Comparison of ENCODE assay signal across 19 cellular contexts in the genomic region with DNA sequence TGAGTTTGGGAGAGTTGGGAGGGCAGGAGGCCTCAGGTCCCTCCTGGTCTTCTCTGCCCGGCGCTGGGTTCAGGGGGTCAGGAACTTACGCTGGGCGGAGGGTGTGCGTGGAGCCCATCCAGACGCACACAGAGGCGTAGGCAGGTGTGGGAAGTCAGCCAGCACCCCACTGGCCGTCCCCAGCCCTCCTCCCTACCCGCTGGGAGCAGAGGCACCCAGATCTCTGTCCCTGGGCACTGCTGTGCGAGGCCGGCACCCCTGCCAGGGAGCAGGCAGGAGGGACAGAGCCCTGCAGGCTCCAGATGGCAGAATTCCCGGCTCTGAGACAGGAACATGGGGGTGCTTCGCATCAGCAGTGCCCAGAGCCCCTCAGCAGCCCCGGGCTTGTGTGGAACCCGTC. TPM values are rescaled to one million over a fixed set of nuclear protein-coding genes. Genes with fewer than 3 reads are reported as not detected.
DNase-seq lines count a peak whose midpoint lies in the region; ATAC-seq and TF ChIP-seq lines count a peak whose summit lies in the region.
"Had no signal": no experiment of that assay in that cellular context is flagged by ENCODE, and none has a peak within 500 bp of the region (broad histone marks: within the 10 kb centered on the region; RNA-seq: fewer than 3 reads in every experiment).

No MANE protein-coding gene starts in this region.

- peaks cover 3% of the 10 kb centered on the region; the same call in 1 of the 2 replicates for H3K4me1 Mint-ChIP-seq in WTC11

- DNase-seq in DMS 273 (lab: John Stamatoyannopoulos, UW; ENCODE audit: unreplicated experiment) (peak; percentile 56), DMS 273 treated with DMSO at 0.1 percent for 48 hours (lab: John Stamatoyannopoulos, UW) (no peak), WTC11 (ENCODE audit: low spot score) (no peak), T1000 (lab: John Stamatoyannopoulos, UW) (no peak), iPS-NIHi11 (ENCODE audit: low spot score) (no peak), NCI-H82 treated with DMSO at 0.1 percent for 48 hours (lab: John Stamatoyannopoulos, UW; ENCODE audit: unreplicated experiment) (no peak)
- DNase-seq: BE2C, GF-D8, GOT3, KG1, NCI-H1417 treated with DMSO at 0.1 percent for 48 hours, NCI-H1930, PC-9 had no signal

- CTCF ChIA-PET in WTC11 (lab: Charles Lee), result interaction anchor here (1.1 to 2.1 kb wide), 6 partner anchors 10 to 136 kb away, joined by 3 to 16 read pairs (median 7); no protein-coding TSS in a partner anchor

- H3K27ac Mint-ChIP-seq in WTC11, result no peak overlapping the region

- no peaks in the 10 kb centered on the region for H3K9me3 Mint-ChIP-seq in WTC11

- no peaks in the 10 kb centered on the region for H3K36me3 Mint-ChIP-seq in WTC11

- no peak for TF ChIP-seq CTCF in WTC11 (IDR thresholded peaks at IDR 0.05)

- H3K4me3 ChIP-seq in iPS-20b (ENCODE audit: low read length) (peak overlapping the region; percentile 68; the same call in 1 of the 2 replicates), thymus (ENCODE audit: low read length) (no peak overlapping the region)
- H3K4me3 ChIP-seq: PC-9 had no signal

- WGBS in thymus, result 97% methylated on average over 15 of the region's 15 CpGs

- H3K9me3 ChIP-seq in iPS-20b (ENCODE audit: insufficient read depth, low read depth, low read length) (no peaks in the 10 kb centered on the region), thymus (ENCODE audit: control insufficient read depth) (no peaks in the 10 kb centered on the region)
- H3K9me3 ChIP-seq: BE2C had no signal

- POLR2A ChIA-PET in WTC11 (lab: Charles Lee), result interaction anchor here (0.6 to 1.4 kb wide), 2 partner anchors 9 to 10 kb away, joined by 3 to 5 read pairs; no protein-coding TSS in a partner anchor

- H3K27ac ChIP-seq in iPS-20b (ENCODE audit: low read length), result no peak overlapping the region
- H3K27ac ChIP-seq in thymus (ENCODE audit: low read depth), result peak overlapping the region; percentile 18
- H3K27ac ChIP-seq: 22Rv1, PC-9 had no signal

- no peaks in the 10 kb centered on the region for H3K36me3 ChIP-seq in iPS-20b (ENCODE audit: insufficient read depth, low read depth, low read length)
- H3K36me3 ChIP-seq in thymus (ENCODE audit: control insufficient read depth, insufficient read depth), result peaks cover 31% of the 10 kb centered on the region
- H3K36me3 ChIP-seq: BE2C had no signal

- no peak overlapping the region; the same call in 1 of the 2 replicates for H3K9ac ChIP-seq in iPS-20b (ENCODE audit: low read depth, low read length)

- H3K4me1 ChIP-seq in iPS-20b (ENCODE audit: insufficient read depth, low read length) (no peaks in the 10 kb centered on the region), thymus (ENCODE audit: control insufficient read depth, insufficient read depth, low read length) (no peaks in the 10 kb centered on the region)
- H3K4me1 ChIP-seq: BE2C had no signal

- H3K4me3 Mint-ChIP-seq in WTC11, result peak overlapping the region; percentile 59; the same call in 1 of the 2 replicates

- H3K27me3 Mint-ChIP-seq in WTC11 (ENCODE audit: low read depth), result peaks cover 74% of the 10 kb centered on the region

- H3K27me3 ChIP-seq in iPS-20b (ENCODE audit: insufficient read depth, low read length), result peaks cover 98% of the 10 kb centered on the region
- H3K27me3 ChIP-seq in thymus (ENCODE audit: control insufficient read depth, insufficient read depth), result no peaks in the 10 kb centered on the region
- H3K27me3 ChIP-seq: BE2C had no signal

- ATAC-seq in WTC11, result no peak

TF ChIP-seq in WTC11, 78 proteins besides CTCF, POLR2A, EP300 and RAD21:
- TF ChIP-seq NR1H2 (CRISPR knock-in tag; IDR thresholded peaks at IDR 0.05), result no peak
- TF ChIP-seq OVOL2 (CRISPR knock-in tag; IDR thresholded peaks at IDR 0.05; ENCODE audit: borderline replicate concordance), result no peak

RNA-seq across cellular contexts. Expression of gene LRCOL1, which starts 59.6 kb away (rescaled TPM):
- total RNA-seq in WTC11 (2021), result 0.24 TPM in 1 of 3 replicates, not detected in the others
- 1.1 TPM for polyA plus RNA-seq in thymus
- total RNA-seq: Daoy, HT1080, PC-9, SK-MEL-5 had no signal
